Comparison of ENCODE assay signal across 35 cellular contexts in genomic region chr6:2481307-2481706, GRCh38.
"Had no signal": no experiment of that assay in that cellular context is flagged by ENCODE, and none has a peak within 500 bp of the region (broad histone marks: within the 10 kb centered on the region; RNA-seq: fewer than 3 reads in every experiment).

No MANE protein-coding gene starts in this region.

- DNase-seq: activated B cell treated with CpG ODN at 0.5 μM for 24 hours; activated CD4-positive, alpha-beta memory T cell treated with anti-CD3 and anti-CD28 coated beads for 36 hours; activated CD4-positive, alpha-beta T cell treated with anti-CD3 and anti-CD28 coated beads for 4 hours; activated CD4-positive, alpha-beta T cell treated with anti-CD3 and anti-CD28 coated beads, Interleukin-2, amount 10 ng/mL, durations not matched to agents 24 days and 14 days; activated CD4-positive, alpha-beta T cell treated with anti-CD3 and anti-CD28 coated beads, Interleukin-2, amount 50 U/mL, for 1 hour; activated CD4-positive, alpha-beta T cell treated with anti-CD3 and anti-CD28 coated beads, Interleukin-2, amount 50 U/mL, for 4 hours; activated CD4-positive, CD25-positive, alpha-beta regulatory T cell treated with anti-CD3 and anti-CD28 coated beads, Interleukin-2, amount 50 U/mL, for 72 hours; activated CD8-positive, alpha-beta memory T cell treated with anti-CD3 and anti-CD28 coated beads, Interleukin-2, amount 50 U/mL, for 4 hours; activated CD8-positive, alpha-beta T cell treated with anti-CD3 and anti-CD28 coated beads for 36 hours; activated effector memory CD4-positive, alpha-beta T cell treated with anti-CD3 and anti-CD28 coated beads, Interleukin-2, amount 50 U/mL, for 16 hours; activated gamma-delta T cell treated with Interleukin-2 at 50 U/mL for 16 hours; activated naive CD4-positive, alpha-beta T cell; activated naive CD4-positive, alpha-beta T cell treated with anti-CD3 and anti-CD28 coated beads for 36 hours; activated naive CD4-positive, alpha-beta T cell treated with anti-CD3 and anti-CD28 coated beads, Interleukin-2, amount 50 U/mL, for 16 hours; activated naive CD8-positive, alpha-beta T cell treated with anti-CD3 and anti-CD28 coated beads for 36 hours; activated T-cell treated with anti-CD3 and anti-CD28 coated beads for 4 hours; activated T-cell treated with anti-CD3 and anti-CD28 coated beads, Interleukin-2, amount 50 U/mL, for 1 hour; activated T-cell treated with anti-CD3 and anti-CD28 coated beads, Interleukin-2, amount 50 U/mL, for 4 hours; activated T-cell treated with anti-CD3 and anti-CD28 coated beads, Interleukin-2, amount 50 U/mL, for 72 hours; adrenal gland; amniotic stem cell; aorta; body of pancreas; brain microvascular endothelial cell; caudate nucleus; SW 1271; T-helper 1 cell; T-helper 2 cell; T-helper 9 cell had no signal

- H3K27ac ChIP-seq: adrenal gland, body of pancreas, brain microvascular endothelial cell, breast epithelium, VCaP had no signal

- ATAC-seq: activated CD8-positive, alpha-beta T cell treated with anti-CD3 and anti-CD28 coated beads for 36 hours; activated naive CD4-positive, alpha-beta T cell treated with anti-CD3 and anti-CD28 coated beads, Interleukin-2, amount 50 U/mL, for 72 hours; activated T-cell treated with anti-CD3 and anti-CD28 coated beads, Interleukin-2, amount 50 U/mL, for 4 hours; activated T-cell treated with anti-CD3 and anti-CD28 coated beads, Interleukin-2, amount 50 U/mL, for 72 hours; activated T-helper 17 cell treated with anti-CD3 and anti-CD28 coated beads, Interleukin-2, amount 50 U/mL, for 72 hours; body of pancreas had no signal

- H3K27me3 ChIP-seq: adrenal gland, body of pancreas, brain microvascular endothelial cell, breast epithelium had no signal

- H3K4me1 ChIP-seq: adrenal gland, body of pancreas, breast epithelium had no signal

- H3K4me3 ChIP-seq: adrenal gland, body of pancreas, breast epithelium had no signal

- H3K36me3 ChIP-seq: adrenal gland, brain microvascular endothelial cell, breast epithelium had no signal

- FAIRE-seq: astrocyte, TTC549 had no signal

- H3K9me3 ChIP-seq: adrenal gland, body of pancreas, breast epithelium had no signal
